In the genomic region with DNA sequence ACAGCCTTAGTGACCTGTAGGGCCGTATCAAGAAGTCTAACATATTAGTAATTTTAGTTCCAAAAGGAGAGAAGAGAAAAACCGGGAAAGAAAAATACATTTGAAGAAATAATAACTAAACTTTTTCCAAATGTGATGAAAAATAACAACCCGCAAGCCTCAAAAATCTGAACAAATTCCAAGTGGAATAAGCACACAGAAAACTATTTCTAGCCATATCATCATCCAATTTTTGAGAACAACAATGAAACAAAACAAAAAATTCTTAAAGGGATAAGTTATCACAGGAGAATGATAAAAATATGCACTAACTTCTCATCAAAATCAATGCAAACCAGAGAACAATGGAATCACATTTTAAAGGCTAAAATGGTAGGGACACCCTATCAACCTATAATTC, we compare ENCODE assay signal across 14 cellular contexts.
DNase-seq lines count a peak whose midpoint lies in the region; ATAC-seq and TF ChIP-seq lines count a peak whose summit lies in the region.
"Had no signal": no experiment of that assay in that cellular context is flagged by ENCODE, and none has a peak within 500 bp of the region (broad histone marks: within the 10 kb centered on the region; RNA-seq: fewer than 3 reads in every experiment).

No MANE protein-coding gene starts in this region.

- no peak overlapping the region for H3K4me3 Mint-ChIP-seq in endodermal cell
- H3K4me3 Mint-ChIP-seq in T-cell = no peak overlapping the region
- H3K4me3 Mint-ChIP-seq: CD4-positive, alpha-beta T cell had no signal

- POLR2A ChIA-PET in T-cell (lab: Charles Lee) = no interaction called here

- TF ChIP-seq CTCF in endodermal cell (conservative IDR thresholded peaks at IDR 0.05) = no peak

- peaks cover 25% of the 10 kb centered on the region for H3F3A ChIP-seq in GM23248 (ENCODE audit: insufficient read depth)

- DNase-seq in GM23248 = peak; percentile 44
- no peak for DNase-seq in endodermal cell
- peak; percentile 30 for DNase-seq in myocyte (ENCODE audit: low read depth)
- no peak for DNase-seq in T-cell
- no peak for DNase-seq in NCI-H146 treated with DMSO at 0.1 percent for 48 hours (lab: John Stamatoyannopoulos, UW; ENCODE audit: unreplicated experiment)
- DNase-seq in C1 segment of cervical spinal cord (lab: John Stamatoyannopoulos, UW) = no peak
- no peak for DNase-seq in NCI-H446 treated with DMSO at 0.1 percent for 48 hours (lab: John Stamatoyannopoulos, UW)
- DNase-seq: Calu3; CD4-positive, alpha-beta T cell; DMS79 had no signal

- H3K27me3 ChIP-seq in GM23248 (replicated peaks; ENCODE audit: insufficient read depth) (no peaks in the 10 kb centered on the region), endodermal cell (ENCODE audit: control insufficient read depth, insufficient read depth, low read length, poor library complexity, severe bottlenecking) (no peaks in the 10 kb centered on the region)
- H3K27me3 ChIP-seq: BLaER1 treated with 17β-estradiol and CSF1 and Interleukin-3, amounts not matched to agents 10 nM and 100 nM had no signal

- H3K27me3 Mint-ChIP-seq in endodermal cell (ENCODE audit: insufficient read depth) (no peaks in the 10 kb centered on the region), T-cell (no peaks in the 10 kb centered on the region)

- CTCF ChIA-PET in T-cell (lab: Charles Lee) = no interaction called here

- H3K36me3 Mint-ChIP-seq in endodermal cell (ENCODE audit: low read depth) = no peaks in the 10 kb centered on the region
- H3K36me3 Mint-ChIP-seq in T-cell = peaks cover 9% of the 10 kb centered on the region

- in situ Hi-C loops in GM23248 (cut with MboI) = no loop called here

- no peaks in the 10 kb centered on the region for H3K79me2 ChIP-seq in GM23248 (ENCODE audit: insufficient read depth)

- H3K9ac ChIP-seq in GM23248 (no peak overlapping the region), endodermal cell (ENCODE audit: extremely low read depth, low read length, poor library complexity, severe bottlenecking) (no peak overlapping the region)
- H3K9ac ChIP-seq: BLaER1 treated with 17β-estradiol and CSF1 and Interleukin-3, amounts not matched to agents 10 nM and 100 nM had no signal

- H3K27ac ChIP-seq in GM23248 (peak overlapping the region; percentile 36), endodermal cell (ENCODE audit: low read depth, low read length) (no peak overlapping the region)
- H3K27ac ChIP-seq: A549; BLaER1 treated with 17β-estradiol and CSF1 and Interleukin-3, amounts not matched to agents 10 nM and 100 nM had no signal

- H3K4me1 ChIP-seq in GM23248 (ENCODE audit: insufficient read depth) = peaks cover 31% of the 10 kb centered on the region
- H3K4me1 ChIP-seq in endodermal cell (ENCODE audit: control insufficient read depth, insufficient read depth, low read length) = peaks cover 5% of the 10 kb centered on the region
- H3K4me1 ChIP-seq: BLaER1 treated with 17β-estradiol and CSF1 and Interleukin-3, amounts not matched to agents 10 nM and 100 nM had no signal

- H3K9me3 ChIP-seq in GM23248 (ENCODE audit: low read depth) = no peaks in the 10 kb centered on the region
- peaks cover 29% of the 10 kb centered on the region for H3K9me3 ChIP-seq in endodermal cell (ENCODE audit: control insufficient read depth, low read length)
- H3K9me3 ChIP-seq: HAP-1 had no signal

- no peak overlapping the region for H3K4me2 ChIP-seq in GM23248 (ENCODE audit: unreplicated experiment)
- H3K4me2 ChIP-seq: A549; BLaER1 treated with 17β-estradiol and CSF1 and Interleukin-3, amounts not matched to agents 10 nM and 100 nM had no signal

- 0 out of 2 replicates have a peak overlapping the region, but pooled peaks have one; percentile 4 for H2AFZ ChIP-seq in GM23248

- no peak for ATAC-seq in T-cell (replicated peaks in 1 of 4)
- ATAC-seq: A549, HepG2 had no signal

- H3K4me3 ChIP-seq in GM23248 (no peak overlapping the region), endodermal cell (ENCODE audit: low read length) (peak overlapping the region; percentile 30)
- H3K4me3 ChIP-seq: A549; BLaER1 treated with 17β-estradiol and CSF1 and Interleukin-3, amounts not matched to agents 10 nM and 100 nM; HAP-1 had no signal

- H3K27ac Mint-ChIP-seq in endodermal cell (no peak overlapping the region), T-cell (no peak overlapping the region)
- H3K27ac Mint-ChIP-seq: CD4-positive, alpha-beta T cell had no signal

- H3K36me3 ChIP-seq in GM23248 (ENCODE audit: low read depth) = no peaks in the 10 kb centered on the region
- H3K36me3 ChIP-seq in endodermal cell (ENCODE audit: control insufficient read depth, insufficient read depth, low read length) = no peaks in the 10 kb centered on the region
- H3K36me3 ChIP-seq: BLaER1 treated with 17β-estradiol and CSF1 and Interleukin-3, amounts not matched to agents 10 nM and 100 nM; HAP-1 had no signal

- peaks cover 20% of the 10 kb centered on the region for H3K9me3 Mint-ChIP-seq in endodermal cell
- H3K9me3 Mint-ChIP-seq in T-cell = peaks cover 0 to 16% (median 7%) of the 10 kb centered on the region in 3 donors
- H3K9me3 Mint-ChIP-seq: CD4-positive, alpha-beta T cell had no signal

- peaks cover 21% of the 10 kb centered on the region for H3K4me1 Mint-ChIP-seq in endodermal cell
- peaks cover 0 to 7% (median 5%) of the 10 kb centered on the region in 3 donors for H3K4me1 Mint-ChIP-seq in T-cell

- H4K20me1 ChIP-seq in GM23248 (ENCODE audit: insufficient read depth) = no peaks in the 10 kb centered on the region
- H4K20me1 ChIP-seq: BLaER1 treated with 17β-estradiol and CSF1 and Interleukin-3, amounts not matched to agents 10 nM and 100 nM had no signal

- WGBS in GM23248 (ENCODE audit: low coverage in 1 of 2, low lambda C conversion rate in 2 of 2, missing lambda C conversion rate in 2 of 2), 2 experiments = 15 to 23% methylated on average over 3 of the region's 3 CpGs
- WGBS in endodermal cell (ENCODE audit: insufficient coverage in 1 of 2, insufficient read length in 1 of 2), 2 experiments = 100% methylated on average over 2 of the region's 3 CpGs; no CpG with 5 or more reads in 1 of the 2 experiments

- H3K9me2 ChIP-seq in GM23248 (ENCODE audit: insufficient read depth) = no peaks in the 10 kb centered on the region; the same call in 1 of the 2 replicates

Comparison
In these comparisons a context has a peak if more than half of its experiments do, and no peak if none do; other contexts are left out.
1. DNase-seq: peak in GM23248 (single experiment) and myocyte (single experiment); none in endodermal cell (single experiment), T-cell (0 of 34), NCI-H146 treated with DMSO at 0.1 percent for 48 hours (single experiment), C1 segment of cervical spinal cord (0 of 14) and NCI-H446 treated with DMSO at 0.1 percent for 48 hours (single experiment).